25 cellular contexts compared by ENCODE assay signal in genomic region chr2:132955871-132956615, GRCh38.
DNase-seq lines count a peak whose midpoint lies in the region; FAIRE-seq and TF ChIP-seq lines count a peak whose summit lies in the region.
"Had no signal": no experiment of that assay in that cellular context is flagged by ENCODE, and none has a peak within 500 bp of the region (broad histone marks: within the 10 kb centered on the region; RNA-seq: fewer than 3 reads in every experiment).

No MANE protein-coding gene starts in this region.

- CTCF ChIA-PET in H1 (lab: Charles Lee; ENCODE audit: partially characterized antibody), result no interaction called here

- no peaks in the 10 kb centered on the region for H3K9me3 ChIP-seq in H1 (ENCODE audit: insufficient read depth in 2 of 2, low read depth in 1 of 2, low read length in 1 of 2)
- H3K9me3 ChIP-seq: A549, BE2C, BLaER1 had no signal

- H3K23ac ChIP-seq in H1 (ENCODE audit: insufficient read length), result no peak overlapping the region

- H2AFZ ChIP-seq in H1 (ENCODE audit: low read length), result no peak overlapping the region

- H3K14ac ChIP-seq in H1 (ENCODE audit: insufficient read length), result no peak overlapping the region

- 85% methylated on average over 6 of the region's 6 CpGs; no CpG with 5 or more reads in 1 of the 2 experiments for WGBS in H1 (ENCODE audit: extremely low coverage in 1 of 2, insufficient coverage in 1 of 2, insufficient read length in 1 of 2, insufficient replicate concordance in 2 of 2, low coverage in 1 of 2, low lambda C conversion rate in 2 of 2, missing lambda C conversion rate in 1 of 2), 2 experiments

- no peak overlapping the region for H3K4ac ChIP-seq in H1 (replicated peaks; ENCODE audit: insufficient read length, low read depth, low read length)

- no peak overlapping the region for H3K9ac ChIP-seq in H1 (replicated peaks in 1 of 4; ENCODE audit: extremely low read depth in 1 of 4, low read depth in 3 of 4, low read length in 3 of 4)
- H3K9ac ChIP-seq: BLaER1 had no signal

- peaks cover 7% of the 10 kb centered on the region for H3K9me3 Mint-ChIP-seq in type B pancreatic cell

- H3K56ac ChIP-seq in H1 (replicated peaks; ENCODE audit: insufficient read length, low read depth, low read length), result no peak overlapping the region

- H3K4me1 ChIP-seq in H1 (replicated peaks in 1 of 4; ENCODE audit: control insufficient read depth in 3 of 4, insufficient read depth in 4 of 4, low read length in 3 of 4), result no peaks in the 10 kb centered on the region
- H3K4me1 ChIP-seq: A549, BE2C, BLaER1 had no signal

- no peak overlapping the region for H4K5ac ChIP-seq in H1 (ENCODE audit: insufficient read length, low read depth, low read length)

- FAIRE-seq in H1 (lab: Jason Lieb, UNC), result no peak
- FAIRE-seq: A549, G401.6, GM12891 had no signal

- no peaks in the 10 kb centered on the region for H3K79me1 ChIP-seq in H1 (ENCODE audit: low read depth, low read length)

- POLR2A ChIA-PET in H1 (lab: Charles Lee; ENCODE audit: partially characterized antibody), result no interaction called here

- H3K4me3 ChIP-seq in H1 (ENCODE audit: extremely low read depth in 1 of 4, insufficient read depth in 2 of 4, low read depth in 3 of 4, low read length in 4 of 4), result no peak overlapping the region
- H3K4me3 ChIP-seq: A549, BLaER1 had no signal

- H4K8ac ChIP-seq in H1 (ENCODE audit: extremely low read depth, insufficient read depth, low read length), result no peak overlapping the region

- no peak overlapping the region for H2BK20ac ChIP-seq in H1 (ENCODE audit: low read length)

- peaks cover under 1% of the 10 kb centered on the region for H3K4me1 Mint-ChIP-seq in type B pancreatic cell (ENCODE audit: unreplicated experiment)
- H3K4me1 Mint-ChIP-seq: CD14-positive monocyte; CD4-positive, alpha-beta memory T cell; CD4-positive, CD25-positive, alpha-beta regulatory T cell; CD8-positive, alpha-beta memory T cell had no signal

- no peak for TF ChIP-seq CTCF in H1 (IDR thresholded peaks at IDR 0.05; ENCODE audit: control extremely low read depth in 1 of 3, insufficient read depth in 1 of 3, low read depth in 1 of 3, low read length in 3 of 3)
- TF ChIP-seq CTCF in type B pancreatic cell (conservative IDR thresholded peaks at IDR 0.05), result no peak

- no peaks in the 10 kb centered on the region for H3K36me3 Mint-ChIP-seq in type B pancreatic cell
- H3K36me3 Mint-ChIP-seq: CD14-positive monocyte; CD4-positive, alpha-beta memory T cell; CD4-positive, CD25-positive, alpha-beta regulatory T cell; CD8-positive, alpha-beta memory T cell had no signal

- no peaks in the 10 kb centered on the region for H3K27me3 Mint-ChIP-seq in type B pancreatic cell
- H3K27me3 Mint-ChIP-seq: CD4-positive, alpha-beta memory T cell; CD4-positive, CD25-positive, alpha-beta regulatory T cell; CD8-positive, alpha-beta memory T cell had no signal

- H3K27ac ChIP-seq in H1 (ENCODE audit: low read depth, low read length), result no peak overlapping the region; the same call in 1 of the 2 replicates
- H3K27ac ChIP-seq: 22Rv1, A549, BLaER1 had no signal

- H2BK15ac ChIP-seq in H1 (ENCODE audit: low read length), result no peak overlapping the region

- no peak for TF ChIP-seq EP300 in H1 (IDR thresholded peaks at IDR 0.05; ENCODE audit: borderline replicate concordance in 1 of 2, low read depth in 2 of 2, low read length in 2 of 2)

- H3K79me2 ChIP-seq in H1 (ENCODE audit: control insufficient read depth in 1 of 2, insufficient read depth in 2 of 2, low read length in 2 of 2), result no peaks in the 10 kb centered on the region

- TF ChIP-seq RAD21 in H1 (IDR thresholded peaks at IDR 0.05 in 1 of 2, conservative IDR thresholded peaks at IDR 0.05 in 1 of 2; ENCODE audit: low read depth in 2 of 2, low read length in 2 of 2), result no peak

- no peak overlapping the region for H2AK5ac ChIP-seq in H1 (ENCODE audit: low read depth, low read length)

- no peaks in the 10 kb centered on the region for H3K36me3 ChIP-seq in H1 (ENCODE audit: control insufficient read depth in 2 of 4, insufficient read depth in 4 of 4, low read length in 3 of 4)
- H3K36me3 ChIP-seq: BE2C, BLaER1 had no signal

- no peaks in the 10 kb centered on the region for H3K23me2 ChIP-seq in H1 (ENCODE audit: low read depth, low read length)

- H4K20me1 ChIP-seq in H1 (replicated peaks in 1 of 2; ENCODE audit: control insufficient read depth in 1 of 2, insufficient read depth in 2 of 2, low read length in 2 of 2), result no peaks in the 10 kb centered on the region
- H4K20me1 ChIP-seq: BLaER1 had no signal

- TF ChIP-seq POLR2A in H1 (IDR thresholded peaks at IDR 0.05; ENCODE audit: control extremely low read depth in 1 of 2, low read depth in 2 of 2, low read length in 2 of 2), result no peak

- 0 out of 2 replicates have a peak overlapping the region, but pooled peaks have one; percentile 55 for H2BK12ac ChIP-seq in H1 (ENCODE audit: low read depth, low read length)

- no peaks in the 10 kb centered on the region for H3K27me3 ChIP-seq in H1 (replicated peaks in 1 of 4; ENCODE audit: control insufficient read depth in 3 of 4, extremely low read depth in 1 of 4, insufficient read depth in 3 of 4, low read length in 3 of 4)
- H3K27me3 ChIP-seq: BE2C, BLaER1 had no signal

- H3K27ac Mint-ChIP-seq in type B pancreatic cell, result peak overlapping the region; percentile 10
- H3K27ac Mint-ChIP-seq: CD14-positive monocyte; CD4-positive, alpha-beta memory T cell; CD4-positive, CD25-positive, alpha-beta regulatory T cell; CD8-positive, alpha-beta memory T cell had no signal

- no peak overlapping the region for H2BK5ac ChIP-seq in H1 (ENCODE audit: low read depth, low read length)

- H4K91ac ChIP-seq in H1 (replicated peaks; ENCODE audit: insufficient read length, low read length), result no peak overlapping the region

- DNase-seq in DMS79 treated with DMSO at 0.1 percent for 48 hours (lab: John Stamatoyannopoulos, UW) (peak; percentile 35), DMS79 (lab: John Stamatoyannopoulos, UW) (no peak), astrocyte of the hippocampus (ENCODE audit: low read depth, low spot score) (peak; percentile 66), H1 (ENCODE audit: low read depth in 1 of 2, low spot score in 2 of 2) (no peak), type B pancreatic cell (ENCODE audit: extremely low spot score, unreplicated experiment) (no peak), H4 (ENCODE audit: low spot score) (no peak), kidney tubule cell (ENCODE audit: low spot score) (no peak), AG08395 (ENCODE audit: low spot score) (no peak)
- DNase-seq: BE2C; C1 segment of cervical spinal cord; CD4-positive, alpha-beta memory T cell; CD4-positive, CD25-positive, alpha-beta regulatory T cell; CD8-positive, alpha-beta memory T cell; COR-L47; DMS 273 treated with DMSO at 0.1 percent for 48 hours; DMS153; DMS53; DND-41; GF-D8 had no signal

- H3K4me3 Mint-ChIP-seq in type B pancreatic cell, result no peak overlapping the region
- H3K4me3 Mint-ChIP-seq: CD14-positive monocyte; CD4-positive, CD25-positive, alpha-beta regulatory T cell; CD8-positive, alpha-beta memory T cell had no signal

- no peak overlapping the region for H3K4me2 ChIP-seq in H1 (ENCODE audit: insufficient read depth in 1 of 2, low read depth in 2 of 2, low read length in 2 of 2)
- H3K4me2 ChIP-seq: A549, BLaER1 had no signal

- H3K18ac ChIP-seq in H1 (ENCODE audit: extremely low read depth, low read length), result no peak overlapping the region

- H2BK120ac ChIP-seq in H1 (replicated peaks; ENCODE audit: low read depth, low read length), result no peak overlapping the region

TF ChIP-seq in H1, 55 proteins besides CTCF, POLR2A, EP300 and RAD21:
- TF ChIP-seq MAX (IDR thresholded peaks at IDR 0.05) (no peak), EGR1 (IDR thresholded peaks at IDR 0.05; ENCODE audit: borderline replicate concordance, low read depth, low read length) (no peak), SIN3A (conservative IDR thresholded peaks at IDR 0.05 in 1 of 2, IDR thresholded peaks at IDR 0.05 in 1 of 2; ENCODE audit: low read depth in 1 of 2, low read length in 2 of 2) (no peak), POU5F1 (IDR thresholded peaks at IDR 0.05; ENCODE audit: low read depth, low read length) (no peak), GTF2F1 (IDR thresholded peaks at IDR 0.05; ENCODE audit: borderline replicate concordance, low read depth, low read length) (no peak), TBP (IDR thresholded peaks at IDR 0.05; ENCODE audit: low read depth, low read length) (no peak), POLR2AphosphoS5 (IDR thresholded peaks at IDR 0.05; ENCODE audit: low read depth, low read length) (no peak), SP4 (IDR thresholded peaks at IDR 0.05; ENCODE audit: low read length) (no peak), BACH1 (IDR thresholded peaks at IDR 0.05; ENCODE audit: low read length) (no peak)
TF ChIP-seq in H1: peak in this region for 0.

Comparison
In these comparisons a context has a peak if more than half of its experiments do, and no peak if none do; other contexts are left out.
1. DNase-seq: peak in DMS79 treated with DMSO at 0.1 percent for 48 hours (single experiment) and astrocyte of the hippocampus (single experiment); none in DMS79 (single experiment), H1 (0 of 2), type B pancreatic cell (single experiment), H4 (single experiment), kidney tubule cell (single experiment) and AG08395 (single experiment).